Comparison of ENCODE assay signal across 14 cellular contexts in the genomic region with DNA sequence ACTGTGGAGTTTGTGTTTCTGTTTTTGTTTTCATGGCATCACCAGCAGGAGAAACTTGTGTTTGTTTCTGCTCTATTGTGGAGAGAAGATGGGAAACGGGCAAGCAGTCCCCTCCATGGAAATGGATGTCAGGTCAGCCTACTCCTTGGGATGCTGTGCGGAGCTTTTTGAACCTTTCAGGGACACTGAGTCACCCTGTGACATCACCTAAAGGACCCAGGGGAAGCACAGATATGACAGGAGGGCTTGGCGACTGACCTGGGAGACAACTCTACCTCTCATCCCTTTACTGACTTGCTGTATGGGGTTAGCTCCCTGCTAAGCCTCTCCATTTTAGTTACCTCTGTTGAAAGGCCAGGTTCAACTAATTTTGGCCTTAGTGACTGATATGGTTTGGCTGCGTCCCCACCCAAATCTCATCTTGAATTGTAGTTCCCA.
A peak's percentile ranks its signal among the peaks of the same experiment; 100 is the strongest.
DNase-seq lines count a peak whose midpoint lies in the region; ATAC-seq and TF ChIP-seq lines count a peak whose summit lies in the region.
"Had no signal": no experiment of that assay in that cellular context is flagged by ENCODE, and none has a peak within 500 bp of the region (broad histone marks: within the 10 kb centered on the region; RNA-seq: fewer than 3 reads in every experiment).

No MANE protein-coding gene starts in this region.

- H3K4me1 ChIP-seq in MM.1S (ENCODE audit: low read length) = peaks cover 31% of the 10 kb centered on the region
- H3K4me1 ChIP-seq: Caco-2, left lung had no signal

- H3K27ac Mint-ChIP-seq in activated naive CD4-positive, alpha-beta T cell treated with anti-CD3 and anti-CD28 coated beads, Interleukin-2, amount 10 ng/mL, durations not matched to agents 7 days and 5 days = peak overlapping the region; percentile 99
- H3K27ac Mint-ChIP-seq in activated naive CD8-positive, alpha-beta T cell treated with anti-CD3 and anti-CD28 coated beads, Interleukin-2, amount 50 U/mL, for 24 hours = peak overlapping the region; percentile 82

- H3K27ac ChIP-seq in MM.1S (ENCODE audit: low read length) = peak overlapping the region; percentile 94
- H3K27ac ChIP-seq: thoracic aorta had no signal

- H3K9me3 ChIP-seq in MM.1S (replicated peaks; ENCODE audit: insufficient read depth, low read length) = no peaks in the 10 kb centered on the region
- H3K9me3 ChIP-seq: Caco-2, thoracic aorta had no signal

- H3K9me3 Mint-ChIP-seq in activated naive CD4-positive, alpha-beta T cell treated with anti-CD3 and anti-CD28 coated beads, Interleukin-2, amount 10 ng/mL, durations not matched to agents 7 days and 5 days = peaks cover 27% of the 10 kb centered on the region
- peaks cover 35% of the 10 kb centered on the region for H3K9me3 Mint-ChIP-seq in activated naive CD8-positive, alpha-beta T cell treated with anti-CD3 and anti-CD28 coated beads, Interleukin-2, amount 50 U/mL, for 24 hours

- no peaks in the 10 kb centered on the region for H3K36me3 ChIP-seq in MM.1S (replicated peaks; ENCODE audit: insufficient read depth, low read length)
- H3K36me3 ChIP-seq: left lung, thoracic aorta had no signal

- peaks cover 14% of the 10 kb centered on the region for H3K27me3 Mint-ChIP-seq in activated naive CD4-positive, alpha-beta T cell treated with anti-CD3 and anti-CD28 coated beads, Interleukin-2, amount 10 ng/mL, durations not matched to agents 7 days and 5 days
- H3K27me3 Mint-ChIP-seq in activated naive CD8-positive, alpha-beta T cell treated with anti-CD3 and anti-CD28 coated beads, Interleukin-2, amount 50 U/mL, for 24 hours = no peaks in the 10 kb centered on the region
- H3K27me3 Mint-ChIP-seq: brain had no signal

- H3F3A ChIP-seq in MM.1S (ENCODE audit: insufficient read depth, low read length) = peaks cover 9% of the 10 kb centered on the region

- H3K36me3 Mint-ChIP-seq in activated naive CD4-positive, alpha-beta T cell treated with anti-CD3 and anti-CD28 coated beads, Interleukin-2, amount 10 ng/mL, durations not matched to agents 7 days and 5 days = peaks cover 31% of the 10 kb centered on the region
- no peaks in the 10 kb centered on the region for H3K36me3 Mint-ChIP-seq in activated naive CD8-positive, alpha-beta T cell treated with anti-CD3 and anti-CD28 coated beads, Interleukin-2, amount 50 U/mL, for 24 hours (ENCODE audit: low read depth)
- H3K36me3 Mint-ChIP-seq: activated naive CD4-positive, alpha-beta T cell treated with anti-CD3 and anti-CD28 coated beads, Interleukin-2, amount 50 U/mL, for 24 hours; brain had no signal

- peaks cover 61% of the 10 kb centered on the region for H3K4me1 Mint-ChIP-seq in activated naive CD4-positive, alpha-beta T cell treated with anti-CD3 and anti-CD28 coated beads, Interleukin-2, amount 10 ng/mL, durations not matched to agents 7 days and 5 days
- peaks cover 17% of the 10 kb centered on the region for H3K4me1 Mint-ChIP-seq in activated naive CD8-positive, alpha-beta T cell treated with anti-CD3 and anti-CD28 coated beads, Interleukin-2, amount 50 U/mL, for 24 hours
- H3K4me1 Mint-ChIP-seq: activated naive CD4-positive, alpha-beta T cell treated with anti-CD3 and anti-CD28 coated beads, Interleukin-2, amount 50 U/mL, for 24 hours had no signal

- H3K79me2 ChIP-seq in MM.1S (ENCODE audit: low read length) = no peaks in the 10 kb centered on the region

- H2AFZ ChIP-seq in MM.1S (ENCODE audit: low read length) = no peak overlapping the region; the same call in 1 of the 2 replicates

- no peak for DNase-seq in activated naive CD4-positive, alpha-beta T cell treated with anti-CD3 and anti-CD28 coated beads, Interleukin-2, amount 10 ng/mL, durations not matched to agents 7 days and 5 days
- no peak for DNase-seq in activated naive CD4-positive, alpha-beta T cell treated with anti-CD3 and anti-CD28 coated beads, Interleukin-2, amount 50 U/mL, for 16 hours
- no peak for DNase-seq in MM.1S
- no peak for DNase-seq in activated naive CD8-positive, alpha-beta T cell treated with anti-CD3 and anti-CD28 coated beads, Interleukin-2, amount 50 U/mL, for 24 hours
- DNase-seq in stimulated activated naive CD8-positive, alpha-beta T cell treated with anti-CD3 and anti-CD28 coated beads, Interleukin-15, Interleukin-2, amounts not matched to agents 100 U/mL and 50 U/mL, for 24 hours = peak; percentile 4
- no peak for DNase-seq in sciatic nerve (ENCODE audit: low spot score)
- no peak for DNase-seq in left colon
- DNase-seq: Caco-2, NCI-H1694 had no signal

- peak overlapping the region; percentile 74 for H3K4me2 ChIP-seq in MM.1S (ENCODE audit: low read depth, low read length)

- H4K20me1 ChIP-seq in MM.1S (ENCODE audit: insufficient read depth, low read length) = no peaks in the 10 kb centered on the region

- TF ChIP-seq CTCF in MM.1S (IDR thresholded peaks at IDR 0.05; ENCODE audit: low read length) = no peak

- peak overlapping the region; percentile 62 for H3K4me3 ChIP-seq in MM.1S (ENCODE audit: low read length)
- H3K4me3 ChIP-seq: left lung, thoracic aorta had no signal

- intact Hi-C loops in sciatic nerve (cut with DNase I) (no loop called here), left colon (cut with DNase I, micrococcal nuclease) (no loop called here)

- peak overlapping the region; percentile 41 for H3K4me3 Mint-ChIP-seq in activated naive CD4-positive, alpha-beta T cell treated with anti-CD3 and anti-CD28 coated beads, Interleukin-2, amount 10 ng/mL, durations not matched to agents 7 days and 5 days
- H3K4me3 Mint-ChIP-seq in activated naive CD8-positive, alpha-beta T cell treated with anti-CD3 and anti-CD28 coated beads, Interleukin-2, amount 50 U/mL, for 24 hours = peak overlapping the region; percentile 17
- H3K4me3 Mint-ChIP-seq: activated naive CD4-positive, alpha-beta T cell treated with anti-CD3 and anti-CD28 coated beads, Interleukin-2, amount 50 U/mL, for 24 hours; brain had no signal

- peak; percentile 29 for ATAC-seq in activated naive CD8-positive, alpha-beta T cell treated with anti-CD3 and anti-CD28 coated beads, Interleukin-2, amount 50 U/mL, for 24 hours
- ATAC-seq in stimulated activated naive CD8-positive, alpha-beta T cell treated with anti-CD3 and anti-CD28 coated beads, Interleukin-15, Interleukin-2, amounts not matched to agents 100 U/mL and 50 U/mL, for 24 hours = no peak
- ATAC-seq in GM18520 (IDR thresholded peaks at IDR 0.05; ENCODE audit: unreplicated experiment) (no peak), sciatic nerve (no peak), left colon (no peak)

- H3K9ac ChIP-seq in MM.1S (ENCODE audit: low read length) = peak overlapping the region; percentile 78

- H3K27me3 ChIP-seq in MM.1S (replicated peaks; ENCODE audit: insufficient read depth, low read length) = no peaks in the 10 kb centered on the region
- H3K27me3 ChIP-seq: left lung had no signal

- H3K9me2 ChIP-seq in MM.1S (replicated peaks; ENCODE audit: insufficient read depth, low read length) = no peaks in the 10 kb centered on the region

- CTCF ChIA-PET in activated naive CD4-positive, alpha-beta T cell treated with anti-CD3 and anti-CD28 coated beads, Interleukin-2, amount 10 ng/mL, durations not matched to agents 7 days and 5 days (lab: Charles Lee) = interaction anchor here (0.9 to 1.9 kb wide), 5 partner anchors 51 to 275 kb away, joined by 3 to 12 read pairs (median 4); no protein-coding TSS in a partner anchor
